In genomic region chr9:35645736-35646582, GRCh38 we compare ENCODE assay signal across 7 cellular contexts. TPM values are rescaled to one million over a fixed set of nuclear protein-coding genes. Genes with fewer than 3 reads are reported as not detected.
DNase-seq lines count a peak whose midpoint lies in the region; ATAC-seq, FAIRE-seq and TF ChIP-seq lines count a peak whose summit lies in the region.

No MANE protein-coding gene starts in this region.

- POLR2A ChIA-PET in PC-9 (lab: Charles Lee; ENCODE audit: unreplicated experiment), result interaction anchor here (0.8 kb wide), 1 partner anchor 1196 kb away, joined by 11 read pairs; no protein-coding TSS in a partner anchor

- no peaks in the 10 kb centered on the region for H3K9me3 Mint-ChIP-seq in effector memory CD8-positive, alpha-beta T cell

- no peaks in the 10 kb centered on the region for H3F3A ChIP-seq in PC-9 (ENCODE audit: insufficient read depth, low read depth)

- H3K9me2 ChIP-seq in PC-9 (ENCODE audit: insufficient read depth), result no peaks in the 10 kb centered on the region

- H3K27me3 ChIP-seq in PC-9 (ENCODE audit: insufficient read depth, low read depth), result no peaks in the 10 kb centered on the region
- H3K27me3 ChIP-seq in mononuclear cell (ENCODE audit: insufficient read depth, low read length), result no peaks in the 10 kb centered on the region

- intact Hi-C loops in PC-9 (cut with micrococcal nuclease; ENCODE audit: unreplicated experiment), result loop anchor here (1.0 to 5.0 kb wide), 4 partner anchors 41 to 181 kb away; partner anchors contain the start of genes CREB3, FAM221B, TESK1 and TLN1

- no peaks in the 10 kb centered on the region for H3K79me2 ChIP-seq in PC-9 (ENCODE audit: low read depth)

- H3K9me3 ChIP-seq in PC-9 (ENCODE audit: insufficient read depth, low read depth) (no peaks in the 10 kb centered on the region), mononuclear cell (ENCODE audit: low read depth, low read length) (no peaks in the 10 kb centered on the region)

- H3K4me2 ChIP-seq in PC-9, result peak overlapping the region; percentile 81

- peak overlapping the region; percentile 71 for H3K4me3 ChIP-seq in PC-9
- peak overlapping the region; percentile 51 for H3K4me3 ChIP-seq in mononuclear cell (ENCODE audit: low read length)

- BruUV-seq in PC-9 (replicated peaks; lab: Mats Ljungman, UMichigan), result TSS peak; percentile 58

- H2AFZ ChIP-seq in PC-9, result peak overlapping the region; percentile 92

- TF ChIP-seq POLR2A in GM12892 (IDR thresholded peaks at IDR 0.05; ENCODE audit: low read depth, low read length), result no peak

- peak; percentile 14 for ATAC-seq in HG02943 (IDR thresholded peaks at IDR 0.05; ENCODE audit: low read depth, unreplicated experiment)
- ATAC-seq in effector memory CD8-positive, alpha-beta T cell (replicated peaks), result no peak

- H3K27ac ChIP-seq in PC-9, result peak overlapping the region; percentile 66

- DNase-seq in GM12892 (ENCODE audit: insufficient read length) (peak; percentile 39), PC-9 (peak; percentile 54 to 61), SK-N-DZ (ENCODE audit: low spot score) (no peak), AG20443 (ENCODE audit: low spot score) (no peak)
- no peak for DNase-seq in effector memory CD8-positive, alpha-beta T cell

- H3K36me3 Mint-ChIP-seq in effector memory CD8-positive, alpha-beta T cell (ENCODE audit: insufficient read depth), result peaks cover 33% of the 10 kb centered on the region

- H3K4me1 ChIP-seq in PC-9 (replicated peaks; ENCODE audit: insufficient read depth) (no peaks in the 10 kb centered on the region), mononuclear cell (ENCODE audit: insufficient read depth, low read length) (peaks cover 92% of the 10 kb centered on the region)

- CTCF ChIA-PET in PC-9 (lab: Charles Lee), result interaction anchor here (0.6 to 1.5 kb wide), 3 partner anchors 156 to 464 kb away, joined by 3 to 6 read pairs (median 3); partner anchors contain the start of gene RUSC2

- peaks cover 41 to 45% of the 10 kb centered on the region in 2 donors for H3K4me1 Mint-ChIP-seq in effector memory CD8-positive, alpha-beta T cell (ENCODE audit: low read depth in 2 of 2)

- FAIRE-seq in GM12892 (lab: Jason Lieb, UNC), result no peak

- no peaks in the 10 kb centered on the region for H4K20me1 ChIP-seq in PC-9 (ENCODE audit: insufficient read depth)

- no peak for TF ChIP-seq CTCF in PC-9 (conservative IDR thresholded peaks at IDR 0.05)

- H3K27ac Mint-ChIP-seq in effector memory CD8-positive, alpha-beta T cell, result peak overlapping the region; percentile 94 to 96

- peak overlapping the region; percentile 91 to 92 for H3K4me3 Mint-ChIP-seq in effector memory CD8-positive, alpha-beta T cell

- H3K36me3 ChIP-seq in PC-9 (ENCODE audit: low read depth), result no peaks in the 10 kb centered on the region

- H3K27me3 Mint-ChIP-seq in effector memory CD8-positive, alpha-beta T cell, result no peaks in the 10 kb centered on the region

RNA-seq across cellular contexts. Expression of gene SIT1, which starts 4.8 kb away (rescaled TPM):
- 24.3 TPM for polyA plus RNA-seq in GM12892 (2012; ENCODE audit: missing spikeins)
- total RNA-seq in PC-9 (2021) (not detected in 2 replicates), mononuclear cell (9.6 TPM)
- polyA plus RNA-seq in SK-N-DZ (2014; cell fraction: cytosol; rRNA removed), result 2.9 and 4.0 TPM in 2 replicates
- polyA plus RNA-seq in SK-N-DZ (2014; cell fraction: nucleus; rRNA removed), result 0.88 and 4.5 TPM in 2 replicates

RNA-seq across cellular contexts. Expression of gene RMRP, which starts 11.9 kb away (rescaled TPM):
- not detected for polyA plus RNA-seq in GM12892 (2012; ENCODE audit: missing spikeins)
- total RNA-seq in PC-9 (2021), result 13,432 and 13,506 TPM in 2 replicates
- total RNA-seq in mononuclear cell, result 37,843 TPM
- polyA plus RNA-seq in SK-N-DZ (2014; cell fraction: cytosol; rRNA removed), result not detected in 2 replicates
- not detected in 2 replicates for polyA plus RNA-seq in SK-N-DZ (2014; cell fraction: nucleus; rRNA removed)

RNA-seq across cellular contexts. Expression of gene CCDC107, which starts 12.1 kb away (rescaled TPM):
- 12.7 TPM for polyA plus RNA-seq in GM12892 (2012; ENCODE audit: missing spikeins)
- total RNA-seq in PC-9 (2021), result 6.9 and 10.5 TPM in 2 replicates
- 6.9 TPM for total RNA-seq in mononuclear cell
- 6.5 and 7.8 TPM in 2 replicates for polyA plus RNA-seq in SK-N-DZ (2014; cell fraction: cytosol; rRNA removed)
- polyA plus RNA-seq in SK-N-DZ (2014; cell fraction: nucleus; rRNA removed), result 7.7 and 8.2 TPM in 2 replicates

RNA-seq across cellular contexts. Expression of gene ARHGEF39, which starts 19.0 kb away (rescaled TPM):
- 8.6 TPM for polyA plus RNA-seq in GM12892 (2012; ENCODE audit: missing spikeins)
- total RNA-seq in PC-9 (2021) (13.5 and 15.6 TPM in 2 replicates), mononuclear cell (0.10 TPM)
- polyA plus RNA-seq in SK-N-DZ (2014; cell fraction: cytosol; rRNA removed), result 10.9 and 15.1 TPM in 2 replicates
- polyA plus RNA-seq in SK-N-DZ (2014; cell fraction: nucleus; rRNA removed), result 30.1 and 40.3 TPM in 2 replicates

RNA-seq across cellular contexts. Expression of gene CD72, which starts 27.7 kb away (rescaled TPM):
- polyA plus RNA-seq in GM12892 (2012; ENCODE audit: missing spikeins), result 5.5 TPM
- 3.2 and 4.1 TPM in 2 replicates for total RNA-seq in PC-9 (2021)
- 4.9 TPM for total RNA-seq in mononuclear cell
- polyA plus RNA-seq in SK-N-DZ (2014; cell fraction: cytosol; rRNA removed), result not detected in 2 replicates
- 0.73 and 2.4 TPM in 2 replicates for polyA plus RNA-seq in SK-N-DZ (2014; cell fraction: nucleus; rRNA removed)

Comparison
In these comparisons a context has a peak if more than half of its experiments do, and no peak if none do; other contexts are left out.
1. DNase-seq: peak in GM12892 (single experiment) and PC-9 (2 of 2); none in effector memory CD8-positive, alpha-beta T cell (0 of 3), SK-N-DZ (single experiment) and AG20443 (single experiment).
2. RNA of gene SIT1, which starts 4.8 kb away (total RNA-seq): 9.6 TPM in mononuclear cell (single experiment); not detected in PC-9; every median in the first group is over 10 times any median in the second.